In genomic region chr3:188926741-188927650, GRCh38 we compare ENCODE assay signal across 12 cellular contexts.
"Had no signal": no experiment of that assay in that cellular context is flagged by ENCODE, and none has a peak within 500 bp of the region (broad histone marks: within the 10 kb centered on the region; RNA-seq: fewer than 3 reads in every experiment).

No MANE protein-coding gene starts in this region.

- H3K27ac ChIP-seq: WERI-Rb-1 had no signal

- H3K36me3 ChIP-seq: WERI-Rb-1 had no signal

- DNase-seq: activated CD4-positive, alpha-beta T cell treated with anti-CD3 and anti-CD28 coated beads, Interleukin-2, amount 50 U/mL, for 48 hours; activated CD8-positive, alpha-beta memory T cell treated with anti-CD3 and anti-CD28 coated beads, Interleukin-2, amount 10 ng/mL, durations not matched to agents 7 days and 5 days; activated naive CD4-positive, alpha-beta T cell treated with anti-CD3 and anti-CD28 coated beads for 36 hours; activated naive CD8-positive, alpha-beta T cell treated with anti-CD3 and anti-CD28 coated beads, Interleukin-2, amount 50 U/mL, for 24 hours; activated T-cell treated with anti-CD3 and anti-CD28 coated beads, Interleukin-2, amount 50 U/mL, for 1 hour; effector CD8-positive, alpha-beta T cell; foreskin melanocyte; posterior cingulate gyrus; small intestine; stimulated activated naive CD8-positive, alpha-beta T cell treated with anti-CD3 and anti-CD28 coated beads, Interleukin-15, amount 100 ng/mL, for 72 hours; WERI-Rb-1 had no signal

- FAIRE-seq: small intestine, urothelium cell line had no signal

- ATAC-seq: activated CD8-positive, alpha-beta memory T cell treated with anti-CD3 and anti-CD28 coated beads, Interleukin-2, amount 10 ng/mL, durations not matched to agents 7 days and 5 days; activated naive CD8-positive, alpha-beta T cell treated with anti-CD3 and anti-CD28 coated beads, Interleukin-2, amount 50 U/mL, for 24 hours; stimulated activated naive CD8-positive, alpha-beta T cell treated with anti-CD3 and anti-CD28 coated beads, Interleukin-15, amount 100 ng/mL, for 72 hours had no signal
